Comparison of ENCODE assay signal across 24 cellular contexts in the genomic region with DNA sequence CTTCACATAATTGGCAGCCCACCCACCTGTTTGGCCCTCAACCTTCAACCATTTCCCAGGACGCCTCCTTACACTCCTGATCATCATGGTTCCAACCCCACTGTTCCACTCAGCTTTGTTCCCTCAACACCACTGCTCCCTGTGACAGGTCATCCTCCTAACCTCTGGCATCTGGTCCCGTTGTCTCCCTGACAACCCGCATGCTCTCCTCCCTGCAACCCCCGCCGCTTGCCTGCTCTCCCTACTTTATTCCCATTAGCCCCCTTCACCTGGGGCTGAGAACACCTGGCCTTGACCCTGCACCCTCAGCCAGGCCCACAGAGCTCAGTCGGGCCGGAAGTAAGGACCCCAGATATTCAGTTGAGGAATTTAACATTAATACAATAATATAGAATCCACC. TPM values are rescaled to one million over a fixed set of nuclear protein-coding genes. Genes with fewer than 3 reads are reported as not detected.
DNase-seq lines count a peak whose midpoint lies in the region; ATAC-seq, FAIRE-seq and TF ChIP-seq lines count a peak whose summit lies in the region.
"Had no signal": no experiment of that assay in that cellular context is flagged by ENCODE, and none has a peak within 500 bp of the region (broad histone marks: within the 10 kb centered on the region; RNA-seq: fewer than 3 reads in every experiment).

No MANE protein-coding gene starts in this region.

- peaks cover 11 to 30% of the 10 kb centered on the region in 2 experiments for H3K27me3 ChIP-seq in K562 (ENCODE audit: control insufficient read depth in 2 of 2, insufficient read depth in 2 of 2, low read length in 2 of 2)

- no peak overlapping the region for H3K9ac ChIP-seq in K562 (ENCODE audit: insufficient read depth in 1 of 2, low read depth in 2 of 2, low read length in 2 of 2)
- H3K9ac ChIP-seq: KMS-11, SK-N-SH had no signal

- no peak for FAIRE-seq in K562 (lab: Jason Lieb, UNC)
- FAIRE-seq: GM18507, GM19239 had no signal

- H3K4me3 ChIP-seq in HEK293 (ENCODE audit: low read depth, low read length), result no peak overlapping the region
- H3K4me3 ChIP-seq in K562, result no peak overlapping the region
- H3K4me3 ChIP-seq in mesodermal cell (ENCODE audit: extremely low read depth, insufficient read depth, low read length, poor library complexity, severe bottlenecking), result no peak overlapping the region

- no peak for TF ChIP-seq RAD21 in K562 (CRISPR knock-in tag; conservative IDR thresholded peaks at IDR 0.05 in 1 of 2, IDR thresholded peaks at IDR 0.05 in 1 of 2)

- no peak overlapping the region for H3K27ac Mint-ChIP-seq in stimulated activated naive CD8-positive, alpha-beta T cell treated with anti-CD3 and anti-CD28 coated beads, Interleukin-15, amount 100 ng/mL, for 72 hours
- H3K27ac Mint-ChIP-seq: CD8-positive, alpha-beta T cell had no signal

- H3K27ac ChIP-seq in HEK293 (ENCODE audit: extremely low read depth, low read depth, low read length) (no peak overlapping the region), K562 (ENCODE audit: extremely low read depth, low read depth, low read length) (no peak overlapping the region), mesodermal cell (ENCODE audit: low read depth, low read length, severe bottlenecking) (peak overlapping the region; percentile 10)
- H3K27ac ChIP-seq: KMS-11, RWPE1 had no signal

- intact Hi-C loops in K562 (cut with micrococcal nuclease), result no loop called here

- TF ChIP-seq EP300 in K562 (IDR thresholded peaks at IDR 0.05; ENCODE audit: low read length), result no peak

- H3K79me2 ChIP-seq in K562 (ENCODE audit: control insufficient read depth, insufficient read depth, low read length), result no peaks in the 10 kb centered on the region

- no peaks in the 10 kb centered on the region for H3K4me1 Mint-ChIP-seq in stimulated activated naive CD8-positive, alpha-beta T cell treated with anti-CD3 and anti-CD28 coated beads, Interleukin-15, amount 100 ng/mL, for 72 hours

- TF ChIP-seq CTCF in HEK293 (tag by site-specific recombination; IDR thresholded peaks at IDR 0.05), result no peak
- TF ChIP-seq CTCF in K562 (IDR thresholded peaks at IDR 0.05 in 2 of 3, conservative IDR thresholded peaks at IDR 0.05 in 1 of 3; ENCODE audit: insufficient read depth in 2 of 3, low read depth in 1 of 3, low read length in 3 of 3), result no peak

- no TSS peak for BruUV-seq in K562 (replicated peaks; lab: Mats Ljungman, UMichigan)

- H2AFZ ChIP-seq in K562 (ENCODE audit: low read depth, low read length), result no peak overlapping the region

- peaks cover 19% of the 10 kb centered on the region for H3K27me3 Mint-ChIP-seq in stimulated activated naive CD8-positive, alpha-beta T cell treated with anti-CD3 and anti-CD28 coated beads, Interleukin-15, amount 100 ng/mL, for 72 hours

- CTCF ChIA-PET in HEK293 (lab: Yijun Ruan, JAX), result interaction anchor here (0.5 to 3.6 kb wide), 4 partner anchors 11 to 123 kb away, joined by 4 to 15 read pairs (median 4); no protein-coding TSS in a partner anchor
- CTCF ChIA-PET in K562 (lab: Yijun Ruan, JAX; ENCODE audit: low intra/inter-chr PET ratio), result no interaction called here

- no peak for ATAC-seq in K562
- no peak for ATAC-seq in stimulated activated naive CD8-positive, alpha-beta T cell treated with anti-CD3 and anti-CD28 coated beads, Interleukin-15, amount 100 ng/mL, for 72 hours
- ATAC-seq: CD8-positive, alpha-beta T cell had no signal

- 1% methylated on average over 7 of the region's 7 CpGs for WGBS in K562 (ENCODE audit: insufficient coverage, low coverage, missing lambda C conversion rate)
- 74 to 87% methylated on average over 1 to 3 of the region's 7 CpGs for WGBS in mesodermal cell (ENCODE audit: insufficient coverage in 2 of 2), 2 experiments

- H3K9me3 Mint-ChIP-seq in stimulated activated naive CD8-positive, alpha-beta T cell treated with anti-CD3 and anti-CD28 coated beads, Interleukin-15, amount 100 ng/mL, for 72 hours, result no peaks in the 10 kb centered on the region
- H3K9me3 Mint-ChIP-seq: CD8-positive, alpha-beta T cell had no signal

- no peaks in the 10 kb centered on the region for H3K9me1 ChIP-seq in K562 (ENCODE audit: control insufficient read depth, insufficient read depth, low read length)

- DNase-seq in K562 (ENCODE audit: extremely low read depth in 1 of 4, low spot score in 3 of 4) (no peak), SHP77 treated with DMSO at 0.1 percent for 48 hours (lab: John Stamatoyannopoulos, UW) (no peak), D341Med (ENCODE audit: low spot score) (no peak), SW480 (ENCODE audit: low spot score) (no peak)
- no peak for DNase-seq in stimulated activated naive CD8-positive, alpha-beta T cell treated with anti-CD3 and anti-CD28 coated beads, Interleukin-15, amount 100 ng/mL, for 72 hours
- DNase-seq: C1 segment of cervical spinal cord; CD8-positive, alpha-beta T cell; DMS153; NCI-H1092 treated with DMSO at 0.1 percent for 48 hours; NCI-H1436 treated with DMSO at 0.1 percent for 48 hours; NCI-H1930; NCI-H226; NCI-H510A treated with DMSO at 0.1 percent for 48 hours; NCI-H774; NK-92 treated with Interleukin-12 subunit alpha and Interleukin-12 subunit beta, amount 100 ng/mL, for 24 hours; SIG-M5; SK-N-SH had no signal

- H3K4me2 ChIP-seq in K562 (ENCODE audit: insufficient read depth, low read length), result no peak overlapping the region
- H3K4me2 ChIP-seq: KMS-11, SK-N-SH had no signal

- POLR2A ChIA-PET in HEK293 (lab: Yijun Ruan, JAX), result interaction anchor here (0.6 kb wide), 1 partner anchor 19 kb away, joined by 5 read pairs; no protein-coding TSS in a partner anchor
- POLR2A ChIA-PET in K562 (lab: Yijun Ruan, JAX), result interaction anchor here (0.5 kb wide), 1 partner anchor 9 kb away, joined by 3 read pairs; no protein-coding TSS in a partner anchor

- H3K36me3 ChIP-seq in HEK293 (ENCODE audit: control insufficient read depth in 2 of 2, insufficient read depth in 1 of 2, low read length in 2 of 2) (no peaks in the 10 kb centered on the region), K562 (ENCODE audit: control insufficient read depth, insufficient read depth, low read length) (no peaks in the 10 kb centered on the region), mesodermal cell (ENCODE audit: control insufficient read depth, insufficient read depth, low read length) (peaks cover 75% of the 10 kb centered on the region)

- H3K4me3 Mint-ChIP-seq in stimulated activated naive CD8-positive, alpha-beta T cell treated with anti-CD3 and anti-CD28 coated beads, Interleukin-15, amount 100 ng/mL, for 72 hours, result no peak overlapping the region
- H3K4me3 Mint-ChIP-seq: CD8-positive, alpha-beta T cell had no signal

- in situ Hi-C loops in K562 (cut with MboI), result no loop called here

- no peaks in the 10 kb centered on the region for H4K20me1 ChIP-seq in K562 (replicated peaks; ENCODE audit: control insufficient read depth, insufficient read depth, low read length)

- H3K4me1 ChIP-seq in HEK293 (ENCODE audit: control insufficient read depth, insufficient read depth, low read length), result no peaks in the 10 kb centered on the region
- no peaks in the 10 kb centered on the region for H3K4me1 ChIP-seq in K562 (replicated peaks in 1 of 2; ENCODE audit: control insufficient read depth in 2 of 2, insufficient read depth in 2 of 2, low read length in 2 of 2)
- peaks cover 4% of the 10 kb centered on the region for H3K4me1 ChIP-seq in mesodermal cell (ENCODE audit: control insufficient read depth, insufficient read depth, low read length, poor library complexity, severe bottlenecking)

- TF ChIP-seq POLR2A in K562 (conservative IDR thresholded peaks at IDR 0.05), result no peak

- H3K9me3 ChIP-seq in HEK293 (ENCODE audit: control insufficient read depth, insufficient read depth, low read depth, low read length) (no peaks in the 10 kb centered on the region), K562 (replicated peaks; ENCODE audit: control insufficient read depth, insufficient read depth, low read depth, low read length) (no peaks in the 10 kb centered on the region), mesodermal cell (ENCODE audit: control insufficient read depth, low read length) (no peaks in the 10 kb centered on the region)
- H3K9me3 ChIP-seq: SK-N-SH had no signal

RNA-seq across cellular contexts. Expression of gene PCDHGC5, which starts 12.9 kb away (rescaled TPM):
- total RNA-seq in K562 (2011; cell fraction: chromatin; rRNA removed; ENCODE audit: low replicate concordance), result 0.14 TPM in 1 of 2 replicates, not detected in the other
- total RNA-seq in K562 (2011; cell fraction: nucleolus; rRNA removed), result 0.17 TPM in 1 of 2 replicates, not detected in the other
- not detected in 2 replicates for total RNA-seq in K562 (2011; cell fraction: nucleoplasm; rRNA removed)
- total RNA-seq in K562 (2014; rRNA removed) (not detected in 2 replicates), K562 (2014; rRNA removed; fragmentation: Illumina TruSeq; extraction: Trizol) (not detected in 2 replicates), K562 (2015; rRNA removed; fragmentation: Illumina TruSeq; extraction: Trizol) (not detected in 2 replicates), K562 (2021) (not detected in 2 replicates)
- polyA plus RNA-seq in K562 (2011; rRNA removed) (not detected in 2 replicates), K562 (2014; fragmentation: Illumina TruSeq; extraction: Trizol) (not detected in 2 replicates), K562 (2014; fragmentation: Nextera tagmentation; extraction: Ambion mirVana) (not detected), K562 (2014; rRNA removed) (not detected in 2 replicates)
- not detected in 2 replicates for polyA plus RNA-seq in K562 (2011; cell fraction: cytosol; rRNA removed)
- polyA plus RNA-seq in K562 (2011; cell fraction: nucleus; rRNA removed), result not detected in 2 replicates
- polyA plus RNA-seq in K562 (2012), result not detected in 2 replicates
- polyA minus RNA-seq in K562 (2011; rRNA and poly(A)+ RNA removed), result not detected in 2 replicates
- not detected in 2 replicates for polyA minus RNA-seq in K562 (2011; cell fraction: cytosol; rRNA and poly(A)+ RNA removed)
- not detected in 2 replicates for polyA minus RNA-seq in K562 (2011; cell fraction: nucleus; rRNA and poly(A)+ RNA removed)
- 5.4 TPM for polyA plus RNA-seq in mesodermal cell (2013, experiment 1 of 2)
- 5.2 TPM for polyA plus RNA-seq in mesodermal cell (2013, experiment 2 of 2)
- total RNA-seq: CD8-positive, alpha-beta T cell had no signal

RNA-seq across cellular contexts. Expression of gene PCDHGC4, which starts 17.0 kb away (rescaled TPM):
- total RNA-seq in K562 (2011; cell fraction: chromatin; rRNA removed; ENCODE audit: low replicate concordance), result not detected in 2 replicates
- total RNA-seq in K562 (2011; cell fraction: nucleolus; rRNA removed), result not detected in 2 replicates
- total RNA-seq in K562 (2011; cell fraction: nucleoplasm; rRNA removed), result not detected in 2 replicates
- total RNA-seq in K562 (2014; rRNA removed) (0.05 TPM in 1 of 2 replicates, not detected in the other), K562 (2014; rRNA removed; fragmentation: Illumina TruSeq; extraction: Trizol) (not detected in 2 replicates), K562 (2015; rRNA removed; fragmentation: Illumina TruSeq; extraction: Trizol) (not detected in 2 replicates), K562 (2021) (not detected in 2 replicates)
- polyA plus RNA-seq in K562 (2011; rRNA removed) (not detected in 2 replicates), K562 (2014; fragmentation: Illumina TruSeq; extraction: Trizol) (not detected in 2 replicates), K562 (2014; fragmentation: Nextera tagmentation; extraction: Ambion mirVana) (not detected), K562 (2014; rRNA removed) (not detected in 2 replicates)
- polyA plus RNA-seq in K562 (2011; cell fraction: cytosol; rRNA removed), result not detected in 2 replicates
- not detected in 2 replicates for polyA plus RNA-seq in K562 (2011; cell fraction: nucleus; rRNA removed)
- not detected in 2 replicates for polyA plus RNA-seq in K562 (2012)
- not detected in 2 replicates for polyA minus RNA-seq in K562 (2011; rRNA and poly(A)+ RNA removed)
- not detected in 2 replicates for polyA minus RNA-seq in K562 (2011; cell fraction: cytosol; rRNA and poly(A)+ RNA removed)
- not detected in 2 replicates for polyA minus RNA-seq in K562 (2011; cell fraction: nucleus; rRNA and poly(A)+ RNA removed)
- polyA plus RNA-seq in mesodermal cell (2013, experiment 1 of 2), result 23.1 TPM
- 20.8 TPM for polyA plus RNA-seq in mesodermal cell (2013, experiment 2 of 2)
- total RNA-seq: CD8-positive, alpha-beta T cell; G401 had no signal

RNA-seq across cellular contexts. Expression of gene PCDHGC3, which starts 26.0 kb away (rescaled TPM):
- 0.12 TPM in 1 of 2 replicates, not detected in the other for total RNA-seq in K562 (2011; cell fraction: chromatin; rRNA removed; ENCODE audit: low replicate concordance)
- total RNA-seq in K562 (2011; cell fraction: nucleolus; rRNA removed), result not detected in 2 replicates
- total RNA-seq in K562 (2011; cell fraction: nucleoplasm; rRNA removed), result not detected in 2 replicates
- total RNA-seq in K562 (2014; rRNA removed) (not detected in 2 replicates), K562 (2014; rRNA removed; fragmentation: Illumina TruSeq; extraction: Trizol) (not detected in 2 replicates), K562 (2015; rRNA removed; fragmentation: Illumina TruSeq; extraction: Trizol) (not detected in 2 replicates), K562 (2021) (0.07 and 0.20 TPM in 2 replicates)
- polyA plus RNA-seq in K562 (2011; rRNA removed) (not detected in 2 replicates), K562 (2014; fragmentation: Illumina TruSeq; extraction: Trizol) (not detected in 2 replicates), K562 (2014; fragmentation: Nextera tagmentation; extraction: Ambion mirVana) (not detected), K562 (2014; rRNA removed) (not detected in 2 replicates)
- not detected in 2 replicates for polyA plus RNA-seq in K562 (2011; cell fraction: cytosol; rRNA removed)
- not detected in 2 replicates for polyA plus RNA-seq in K562 (2011; cell fraction: nucleus; rRNA removed)
- not detected in 2 replicates for polyA plus RNA-seq in K562 (2012)
- polyA minus RNA-seq in K562 (2011; rRNA and poly(A)+ RNA removed), result not detected in 2 replicates
- not detected in 2 replicates for polyA minus RNA-seq in K562 (2011; cell fraction: cytosol; rRNA and poly(A)+ RNA removed)
- polyA minus RNA-seq in K562 (2011; cell fraction: nucleus; rRNA and poly(A)+ RNA removed), result not detected in 2 replicates
- 115 TPM for polyA plus RNA-seq in mesodermal cell (2013, experiment 1 of 2)
- polyA plus RNA-seq in mesodermal cell (2013, experiment 2 of 2), result 92.6 TPM
- total RNA-seq: CD8-positive, alpha-beta T cell had no signal
